ENCODE assay signal across 2 cellular contexts in the genomic region with DNA sequence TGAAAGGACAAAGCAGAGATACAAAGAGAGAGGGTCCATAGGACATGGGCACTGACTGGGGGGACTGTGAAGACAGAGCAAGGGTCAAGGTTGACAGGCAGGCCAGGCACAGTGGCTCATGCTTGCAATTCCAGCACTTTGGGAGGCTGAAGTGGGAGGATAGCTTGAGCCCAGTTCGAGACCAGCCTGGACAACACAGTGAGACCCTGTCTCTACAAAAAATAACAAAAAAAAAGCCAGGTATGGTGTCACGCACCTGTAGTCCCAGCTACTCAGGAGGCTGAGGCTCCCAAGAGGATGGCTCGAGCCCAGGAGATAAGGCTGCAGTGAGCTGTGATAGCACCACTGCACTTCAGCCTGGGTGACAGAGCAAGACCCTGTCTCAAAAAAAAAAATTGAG.
TF ChIP-seq lines count a peak whose summit lies in the region.

No MANE protein-coding gene starts in this region.

TF ChIP-seq in HepG2, 621 proteins besides CTCF, POLR2A, EP300 and RAD21:
- TF ChIP-seq KLF13 (CRISPR knock-in tag; IDR thresholded peaks at IDR 0.05) (no peak), ZNF121 (CRISPR knock-in tag; IDR thresholded peaks at IDR 0.05) (peak; percentile 90), HNF4A (CRISPR knock-in tag; IDR thresholded peaks at IDR 0.05) (peak; percentile 62), ZNF264 (CRISPR knock-in tag; IDR thresholded peaks at IDR 0.05) (0 out of 2 replicates have a peak, but pooled peaks have one; percentile 22), HNF4G (IDR thresholded peaks at IDR 0.05; ENCODE audit: borderline replicate concordance, low read depth, low read length) (peak; percentile 18; the same call in 1 of the 2 replicates), HNF4G (CRISPR knock-in tag; IDR thresholded peaks at IDR 0.05; ENCODE audit: borderline replicate concordance, low read depth) (no peak), GZF1 (CRISPR knock-in tag; IDR thresholded peaks at IDR 0.05) (no peak), ESRRA (CRISPR knock-in tag; IDR thresholded peaks at IDR 0.05; ENCODE audit: low read depth) (0 out of 2 replicates have a peak, but pooled peaks have one; percentile 36)
- TF ChIP-seq, protein P1, sequence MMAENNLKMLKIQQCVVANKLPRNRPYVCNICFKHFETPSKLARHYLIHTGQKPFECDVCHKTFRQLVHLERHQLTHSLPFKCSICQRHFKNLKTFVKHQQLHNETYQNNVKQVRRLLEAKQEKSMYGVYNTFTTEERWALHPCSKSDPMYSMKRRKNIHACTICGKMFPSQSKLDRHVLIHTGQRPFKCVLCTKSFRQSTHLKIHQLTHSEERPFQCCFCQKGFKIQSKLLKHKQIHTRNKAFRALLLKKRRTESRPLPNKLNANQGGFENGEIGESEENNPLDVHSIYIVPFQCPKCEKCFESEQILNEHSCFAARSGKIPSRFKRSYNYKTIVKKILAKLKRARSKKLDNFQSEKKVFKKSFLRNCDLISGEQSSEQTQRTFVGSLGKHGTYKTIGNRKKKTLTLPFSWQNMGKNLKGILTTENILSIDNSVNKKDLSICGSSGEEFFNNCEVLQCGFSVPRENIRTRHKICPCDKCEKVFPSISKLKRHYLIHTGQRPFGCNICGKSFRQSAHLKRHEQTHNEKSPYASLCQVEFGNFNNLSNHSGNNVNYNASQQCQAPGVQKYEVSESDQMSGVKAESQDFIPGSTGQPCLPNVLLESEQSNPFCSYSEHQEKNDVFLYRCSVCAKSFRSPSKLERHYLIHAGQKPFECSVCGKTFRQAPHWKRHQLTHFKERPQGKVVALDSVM (CRISPR knock-in tag; IDR thresholded peaks at IDR 0.05), result peak; percentile 64
- TF ChIP-seq, protein P2, sequence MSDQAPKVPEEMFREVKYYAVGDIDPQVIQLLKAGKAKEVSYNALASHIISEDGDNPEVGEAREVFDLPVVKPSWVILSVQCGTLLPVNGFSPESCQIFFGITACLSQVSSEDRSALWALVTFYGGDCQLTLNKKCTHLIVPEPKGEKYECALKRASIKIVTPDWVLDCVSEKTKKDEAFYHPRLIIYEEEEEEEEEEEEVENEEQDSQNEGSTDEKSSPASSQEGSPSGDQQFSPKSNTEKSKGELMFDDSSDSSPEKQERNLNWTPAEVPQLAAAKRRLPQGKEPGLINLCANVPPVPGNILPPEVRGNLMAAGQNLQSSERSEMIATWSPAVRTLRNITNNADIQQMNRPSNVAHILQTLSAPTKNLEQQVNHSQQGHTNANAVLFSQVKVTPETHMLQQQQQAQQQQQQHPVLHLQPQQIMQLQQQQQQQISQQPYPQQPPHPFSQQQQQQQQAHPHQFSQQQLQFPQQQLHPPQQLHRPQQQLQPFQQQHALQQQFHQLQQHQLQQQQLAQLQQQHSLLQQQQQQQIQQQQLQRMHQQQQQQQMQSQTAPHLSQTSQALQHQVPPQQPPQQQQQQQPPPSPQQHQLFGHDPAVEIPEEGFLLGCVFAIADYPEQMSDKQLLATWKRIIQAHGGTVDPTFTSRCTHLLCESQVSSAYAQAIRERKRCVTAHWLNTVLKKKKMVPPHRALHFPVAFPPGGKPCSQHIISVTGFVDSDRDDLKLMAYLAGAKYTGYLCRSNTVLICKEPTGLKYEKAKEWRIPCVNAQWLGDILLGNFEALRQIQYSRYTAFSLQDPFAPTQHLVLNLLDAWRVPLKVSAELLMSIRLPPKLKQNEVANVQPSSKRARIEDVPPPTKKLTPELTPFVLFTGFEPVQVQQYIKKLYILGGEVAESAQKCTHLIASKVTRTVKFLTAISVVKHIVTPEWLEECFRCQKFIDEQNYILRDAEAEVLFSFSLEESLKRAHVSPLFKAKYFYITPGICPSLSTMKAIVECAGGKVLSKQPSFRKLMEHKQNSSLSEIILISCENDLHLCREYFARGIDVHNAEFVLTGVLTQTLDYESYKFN (CRISPR knock-in tag; conservative IDR thresholded peaks at IDR 0.05), result 0 out of 2 replicates have a peak, but pooled peaks have one; percentile 22

TF ChIP-seq in H1, 55 proteins besides CTCF, POLR2A, EP300 and RAD21:
- TF ChIP-seq NRF1 (IDR thresholded peaks at IDR 0.05; ENCODE audit: low read depth, low read length) (no peak), EGR1 (IDR thresholded peaks at IDR 0.05; ENCODE audit: borderline replicate concordance, low read depth, low read length) (no peak), TCF12 (IDR thresholded peaks at IDR 0.05; ENCODE audit: low read depth, low read length) (no peak), SIN3A (conservative IDR thresholded peaks at IDR 0.05 in 1 of 2, IDR thresholded peaks at IDR 0.05 in 1 of 2; ENCODE audit: low read depth in 1 of 2, low read length in 2 of 2) (no peak), TEAD4 (IDR thresholded peaks at IDR 0.05; ENCODE audit: low read depth, low read length) (no peak), KDM1A (IDR thresholded peaks at IDR 0.05; ENCODE audit: borderline replicate concordance, low read length) (no peak), SUZ12 (IDR thresholded peaks at IDR 0.05; ENCODE audit: low read length) (no peak), PHF8 (conservative IDR thresholded peaks at IDR 0.05; ENCODE audit: low read depth, low read length) (no peak), SP1 (IDR thresholded peaks at IDR 0.05; ENCODE audit: low read depth, low read length) (no peak), JUN (IDR thresholded peaks at IDR 0.05; ENCODE audit: low read depth, low read length) (no peak), HDAC6 (IDR thresholded peaks at IDR 0.05; ENCODE audit: low read depth, low read length) (no peak)
- TF ChIP-seq, protein P3, sequence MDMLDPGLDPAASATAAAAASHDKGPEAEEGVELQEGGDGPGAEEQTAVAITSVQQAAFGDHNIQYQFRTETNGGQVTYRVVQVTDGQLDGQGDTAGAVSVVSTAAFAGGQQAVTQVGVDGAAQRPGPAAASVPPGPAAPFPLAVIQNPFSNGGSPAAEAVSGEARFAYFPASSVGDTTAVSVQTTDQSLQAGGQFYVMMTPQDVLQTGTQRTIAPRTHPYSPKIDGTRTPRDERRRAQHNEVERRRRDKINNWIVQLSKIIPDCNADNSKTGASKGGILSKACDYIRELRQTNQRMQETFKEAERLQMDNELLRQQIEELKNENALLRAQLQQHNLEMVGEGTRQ (IDR thresholded peaks at IDR 0.05; ENCODE audit: low read length), result no peak
